9 cellular contexts compared by ENCODE assay signal in the genomic region with DNA sequence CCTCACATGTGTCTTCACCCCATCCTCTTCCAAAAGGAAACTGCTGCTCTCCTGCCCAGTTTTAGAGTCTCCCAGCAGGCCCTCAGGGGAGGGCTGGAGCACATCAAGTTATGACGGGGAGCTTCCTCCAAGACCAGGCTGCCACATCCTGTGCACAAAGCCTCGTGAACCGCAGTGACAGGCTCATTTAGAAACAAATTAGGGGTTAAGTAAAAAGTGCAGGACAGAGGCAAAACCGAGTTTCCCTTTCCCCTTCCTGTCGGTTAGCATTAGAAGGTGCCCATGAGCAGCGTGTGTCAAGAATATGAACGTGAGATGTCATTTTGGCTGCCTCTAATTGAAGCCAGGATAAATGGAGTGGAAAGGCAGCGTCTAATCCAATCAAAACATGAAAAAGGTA.
A peak's percentile ranks its signal among the peaks of the same experiment; 100 is the strongest.
DNase-seq lines count a peak whose midpoint lies in the region; ATAC-seq lines count a peak whose summit lies in the region.
"Had no signal": no experiment of that assay in that cellular context is flagged by ENCODE, and none has a peak within 500 bp of the region (broad histone marks: within the 10 kb centered on the region; RNA-seq: fewer than 3 reads in every experiment).

No MANE protein-coding gene starts in this region.

- intact Hi-C loops in activated T-helper 2 cell treated with anti-CD3 and anti-CD28 coated beads, Interferon-gamma antibody, Interleukin-2, Interleukin-4, amounts not matched to agents 10 μg/mL and 5 μg/mL and 100 μg/mL, durations not matched to agents 14 hours and 24 hours and 36 hours (cut with micrococcal nuclease), result loop anchor here (1.0 kb wide), 1 partner anchor 9 kb away; no protein-coding TSS in a partner anchor
- intact Hi-C loops in cardiac septum (cut with DNase I), result no loop called here

- ATAC-seq in GM21381 (IDR thresholded peaks at IDR 0.05; ENCODE audit: unreplicated experiment) (peak; percentile 96), HG02870 (IDR thresholded peaks at IDR 0.05; ENCODE audit: unreplicated experiment) (no peak)

- H3K9me3 Mint-ChIP-seq in activated T-helper 2 cell treated with anti-CD3 and anti-CD28 coated beads, Interferon-gamma antibody, Interleukin-2, Interleukin-4, amounts not matched to agents 10 μg/mL and 5 μg/mL and 100 μg/mL, durations not matched to agents 14 hours and 24 hours and 36 hours, result no peaks in the 10 kb centered on the region

- DNase-seq in GDM1 (lab: John Stamatoyannopoulos, UW) (peak; percentile 67), cardiac septum (ENCODE audit: low spot score) (no peak), HK-2 (ENCODE audit: unreplicated experiment) (no peak)
- DNase-seq in Jurkat, Clone E6-1 (ENCODE audit: low read depth, low spot score), result peak; percentile 93
- DNase-seq in activated T-helper 2 cell treated with anti-CD3 and anti-CD28 coated beads, Interferon-gamma antibody, Interleukin-2, Interleukin-4, amounts not matched to agents 10 μg/mL and 5 μg/mL and 100 μg/mL, durations not matched to agents 14 hours and 24 hours and 36 hours (ENCODE audit: low spot score), result peak; percentile 79
- no peak for DNase-seq in activated effector memory CD4-positive, alpha-beta T cell treated with Interleukin-2 at 50 U/mL for 16 hours
- DNase-seq: uterus had no signal

- H3K4me3 Mint-ChIP-seq in activated T-helper 2 cell treated with anti-CD3 and anti-CD28 coated beads, Interferon-gamma antibody, Interleukin-2, Interleukin-4, amounts not matched to agents 10 μg/mL and 5 μg/mL and 100 μg/mL, durations not matched to agents 14 hours and 24 hours and 36 hours (ENCODE audit: low read depth), result peak overlapping the region; percentile 19

- H3K4me1 Mint-ChIP-seq in activated T-helper 2 cell treated with anti-CD3 and anti-CD28 coated beads, Interferon-gamma antibody, Interleukin-2, Interleukin-4, amounts not matched to agents 10 μg/mL and 5 μg/mL and 100 μg/mL, durations not matched to agents 14 hours and 24 hours and 36 hours (ENCODE audit: low read depth), result peaks cover 33% of the 10 kb centered on the region

- H3K4me3 ChIP-seq in Jurkat, Clone E6-1 (ENCODE audit: low read length), result peak overlapping the region; percentile 4
- H3K4me3 ChIP-seq: uterus had no signal

- no peaks in the 10 kb centered on the region for H3K36me3 Mint-ChIP-seq in activated T-helper 2 cell treated with anti-CD3 and anti-CD28 coated beads, Interferon-gamma antibody, Interleukin-2, Interleukin-4, amounts not matched to agents 10 μg/mL and 5 μg/mL and 100 μg/mL, durations not matched to agents 14 hours and 24 hours and 36 hours (ENCODE audit: low read depth)

- peak overlapping the region; percentile 34 for H3K27ac Mint-ChIP-seq in activated T-helper 2 cell treated with anti-CD3 and anti-CD28 coated beads, Interferon-gamma antibody, Interleukin-2, Interleukin-4, amounts not matched to agents 10 μg/mL and 5 μg/mL and 100 μg/mL, durations not matched to agents 14 hours and 24 hours and 36 hours

- peaks cover 15% of the 10 kb centered on the region for H3K27me3 Mint-ChIP-seq in activated T-helper 2 cell treated with anti-CD3 and anti-CD28 coated beads, Interferon-gamma antibody, Interleukin-2, Interleukin-4, amounts not matched to agents 10 μg/mL and 5 μg/mL and 100 μg/mL, durations not matched to agents 14 hours and 24 hours and 36 hours (ENCODE audit: low read depth)

Comparison
In these comparisons a context has a peak if more than half of its experiments do, and no peak if none do; other contexts are left out.
1. DNase-seq: peak in GDM1 (single experiment), Jurkat, Clone E6-1 (single experiment) and activated T-helper 2 cell treated with anti-CD3 and anti-CD28 coated beads, Interferon-gamma antibody, Interleukin-2, Interleukin-4, amounts not matched to agents 10 μg/mL and 5 μg/mL and 100 μg/mL, durations not matched to agents 14 hours and 24 hours and 36 hours (single experiment); none in cardiac septum (single experiment), activated effector memory CD4-positive, alpha-beta T cell treated with Interleukin-2 at 50 U/mL for 16 hours (single experiment) and HK-2 (single experiment).